In the genomic region with DNA sequence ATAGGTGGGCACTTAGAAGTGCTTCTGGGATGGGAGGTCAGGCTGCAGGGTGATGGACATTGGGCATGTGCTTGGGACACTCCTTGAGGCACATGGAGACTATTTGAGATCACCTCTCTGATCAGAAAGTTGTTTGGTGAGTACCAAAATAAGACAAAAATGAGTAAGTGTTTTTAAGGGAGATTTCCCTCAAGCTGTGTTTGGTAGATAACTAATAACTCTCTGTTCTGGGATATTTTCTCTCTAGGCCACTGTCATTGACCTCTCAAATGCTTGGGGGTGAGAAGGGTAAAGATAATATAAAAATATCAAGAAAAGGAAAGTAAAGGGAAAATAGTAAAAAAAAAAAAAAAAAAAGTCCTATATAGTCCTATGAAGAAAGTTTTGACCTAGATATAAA, we compare ENCODE assay signal across 24 cellular contexts.
"Had no signal": no experiment of that assay in that cellular context is flagged by ENCODE, and none has a peak within 500 bp of the region (broad histone marks: within the 10 kb centered on the region; RNA-seq: fewer than 3 reads in every experiment).

No MANE protein-coding gene starts in this region.

- ATAC-seq: activated CD4-positive, CD25-positive, alpha-beta regulatory T cell treated with anti-CD3 and anti-CD28 coated beads, Interleukin-2, amount 50 U/mL, for 24 hours; activated CD8-positive, alpha-beta memory T cell treated with anti-CD3 and anti-CD28 coated beads, Interleukin-2, amount 10 ng/mL, durations not matched to agents 7 days and 5 days; activated naive CD4-positive, alpha-beta T cell treated with anti-CD3 and anti-CD28 coated beads, Interleukin-2, amount 50 U/mL, for 72 hours; activated naive CD8-positive, alpha-beta T cell treated with anti-CD3 and anti-CD28 coated beads, Interleukin-2, amount 50 U/mL, for 24 hours had no signal

- DNase-seq: activated CD4-positive, alpha-beta T cell treated with anti-CD3 and anti-CD28 coated beads for 4 hours; activated CD8-positive, alpha-beta memory T cell treated with anti-CD3 and anti-CD28 coated beads, Interleukin-2, amount 10 ng/mL, durations not matched to agents 7 days and 5 days; activated effector memory CD4-positive, alpha-beta T cell treated with anti-CD3 and anti-CD28 coated beads, Interleukin-2, amount 50 U/mL, for 16 hours; activated naive CD4-positive, alpha-beta T cell treated with Interleukin-2 at 50 U/mL for 16 hours; activated naive CD8-positive, alpha-beta T cell treated with anti-CD3 and anti-CD28 coated beads, Interleukin-2, amount 50 U/mL, for 24 hours; activated T-cell treated with anti-CD3 and anti-CD28 coated beads, Interleukin-2, amount 50 U/mL, for 24 hours; MM.1S; NCI-H1105; NCI-H1436; NCI-H1694 treated with DMSO at 0.1 percent for 48 hours; NCI-H2029 treated with DMSO at 0.1 percent for 48 hours; NCI-H345; NCI-H510A; NCI-H526 treated with DMSO at 0.1 percent for 48 hours; NCI-H82; Peyer's patch; SHP77; SW 1271 had no signal

- H3K4me1 ChIP-seq: Peyer's patch had no signal

- H3K4me3 ChIP-seq: ascending aorta, body of pancreas, Peyer's patch, SJSA1 had no signal

- H3K36me3 ChIP-seq: ascending aorta, Peyer's patch had no signal

- H3K9me3 Mint-ChIP-seq: activated naive CD4-positive, alpha-beta T cell treated with anti-CD3 and anti-CD28 coated beads, Interleukin-2, amount 50 U/mL, for 72 hours; activated naive CD8-positive, alpha-beta T cell treated with anti-CD3 and anti-CD28 coated beads, Interleukin-2, amount 50 U/mL, for 24 hours; activated T-cell treated with anti-CD3 and anti-CD28 coated beads, Interleukin-2, amount 50 U/mL, for 24 hours; activated T-helper 1 cell treated with anti-CD3 and anti-CD28 coated beads, Interleukin-12 subunit alpha, Interleukin-12 subunit beta, Interleukin-2, Interleukin-4 antibody, amounts not matched to agents 30 ng/mL and 10 ng/mL and 1 ng/mL, durations not matched to agents 14 hours and 24 hours and 36 hours had no signal

- H3K27ac ChIP-seq: body of pancreas, Peyer's patch, SJSA1 had no signal

- H3K4me1 Mint-ChIP-seq: activated CD8-positive, alpha-beta memory T cell treated with anti-CD3 and anti-CD28 coated beads, Interleukin-2, amount 10 ng/mL, durations not matched to agents 7 days and 5 days; activated naive CD8-positive, alpha-beta T cell treated with anti-CD3 and anti-CD28 coated beads, Interleukin-2, amount 50 U/mL, for 24 hours had no signal

- H3K27ac Mint-ChIP-seq: activated CD8-positive, alpha-beta memory T cell treated with anti-CD3 and anti-CD28 coated beads, Interleukin-2, amount 10 ng/mL, durations not matched to agents 7 days and 5 days; activated naive CD4-positive, alpha-beta T cell treated with anti-CD3 and anti-CD28 coated beads, Interleukin-2, amount 50 U/mL, for 72 hours; activated naive CD8-positive, alpha-beta T cell treated with anti-CD3 and anti-CD28 coated beads, Interleukin-2, amount 50 U/mL, for 24 hours; activated T-cell treated with anti-CD3 and anti-CD28 coated beads, Interleukin-2, amount 50 U/mL, for 24 hours; activated T-helper 1 cell treated with anti-CD3 and anti-CD28 coated beads, Interleukin-12 subunit alpha, Interleukin-12 subunit beta, Interleukin-2, Interleukin-4 antibody, amounts not matched to agents 30 ng/mL and 10 ng/mL and 1 ng/mL, durations not matched to agents 14 hours and 24 hours and 36 hours had no signal

- H3K4me3 Mint-ChIP-seq: activated CD8-positive, alpha-beta memory T cell treated with anti-CD3 and anti-CD28 coated beads, Interleukin-2, amount 10 ng/mL, durations not matched to agents 7 days and 5 days; activated naive CD8-positive, alpha-beta T cell treated with anti-CD3 and anti-CD28 coated beads, Interleukin-2, amount 50 U/mL, for 24 hours; activated T-cell treated with anti-CD3 and anti-CD28 coated beads, Interleukin-2, amount 50 U/mL, for 24 hours; activated T-helper 1 cell treated with anti-CD3 and anti-CD28 coated beads, Interleukin-12 subunit alpha, Interleukin-12 subunit beta, Interleukin-2, Interleukin-4 antibody, amounts not matched to agents 30 ng/mL and 10 ng/mL and 1 ng/mL, durations not matched to agents 14 hours and 24 hours and 36 hours had no signal

- H3K36me3 Mint-ChIP-seq: activated CD8-positive, alpha-beta memory T cell treated with anti-CD3 and anti-CD28 coated beads, Interleukin-2, amount 10 ng/mL, durations not matched to agents 7 days and 5 days; activated naive CD4-positive, alpha-beta T cell treated with anti-CD3 and anti-CD28 coated beads, Interleukin-2, amount 50 U/mL, for 72 hours had no signal

- H3K27me3 ChIP-seq: ascending aorta, body of pancreas, Peyer's patch, SJSA1 had no signal

- H3K9me3 ChIP-seq: ascending aorta, body of pancreas, Peyer's patch, SJSA1 had no signal
